In genomic region chr1:17056586-17056985, GRCh38 we compare ENCODE assay signal across 22 cellular contexts.
"Had no signal": no experiment of that assay in that cellular context is flagged by ENCODE, and none has a peak within 500 bp of the region (broad histone marks: within the 10 kb centered on the region; RNA-seq: fewer than 3 reads in every experiment).

No MANE protein-coding gene starts in this region.

- DNase-seq: dorsolateral prefrontal cortex; effector CD8-positive, alpha-beta T cell; gastrocnemius medialis; heart right ventricle; hypothalamus; kidney glomerular epithelial cell; mammary epithelial cell; mucosa of descending colon; naive thymus-derived CD8-positive, alpha-beta T cell; psoas muscle; retina; right lobe of liver; stimulated activated CD4-positive, alpha-beta T cell treated with anti-CD3 and anti-CD28 coated beads, Interleukin-2, amount 100 ng/mL, for 24 hours; stimulated activated CD4-positive, alpha-beta T cell treated with anti-CD3 and anti-CD28 coated beads, Interleukin-4, amount 100 ng/mL, for 4 hours; stimulated activated naive B cell treated with anti-CD40 and anti-IgM and Interleukin-4, amounts not matched to agents 10 μg/mL and 1 μg/mL and 100 μg/mL, for 72 hours; stimulated activated naive CD8-positive, alpha-beta T cell treated with anti-CD3 and anti-CD28 coated beads, Interleukin-15, amount 100 ng/mL, for 72 hours; transverse colon had no signal

- H3K27ac ChIP-seq: coronary artery, dorsolateral prefrontal cortex, gastrocnemius medialis, heart right ventricle, parathyroid adenoma, psoas muscle, right lobe of liver, skin epidermis, thoracic aorta, transverse colon had no signal

- H3K36me3 Mint-ChIP-seq: stimulated activated naive B cell treated with anti-CD40 and anti-IgM and Interleukin-4, amounts not matched to agents 10 μg/mL and 1 μg/mL and 100 μg/mL, for 72 hours had no signal

- H3K9ac ChIP-seq: parathyroid adenoma had no signal

- H3K4me1 ChIP-seq: parathyroid adenoma had no signal

- H3K9me3 Mint-ChIP-seq: naive thymus-derived CD8-positive, alpha-beta T cell; stimulated activated naive B cell treated with anti-CD40 and anti-IgM and Interleukin-4, amounts not matched to agents 10 μg/mL and 1 μg/mL and 100 μg/mL, for 72 hours; stimulated activated naive CD8-positive, alpha-beta T cell treated with anti-CD3 and anti-CD28 coated beads, Interleukin-15, amount 100 ng/mL, for 72 hours had no signal

- H3K9me3 ChIP-seq: gastrocnemius medialis, heart right ventricle, mucosa of descending colon, psoas muscle, right lobe of liver, thoracic aorta, transverse colon had no signal

- H3K4me3 ChIP-seq: coronary artery, dorsolateral prefrontal cortex, gastrocnemius medialis, heart right ventricle, mucosa of descending colon, psoas muscle, right lobe of liver, skin epidermis, thoracic aorta, transverse colon had no signal

- H3K27ac Mint-ChIP-seq: stimulated activated naive B cell treated with anti-CD40 and anti-IgM and Interleukin-4, amounts not matched to agents 10 μg/mL and 1 μg/mL and 100 μg/mL, for 72 hours had no signal

- H3K4me3 Mint-ChIP-seq: stimulated activated naive B cell treated with anti-CD40 and anti-IgM and Interleukin-4, amounts not matched to agents 10 μg/mL and 1 μg/mL and 100 μg/mL, for 72 hours; stimulated activated naive CD8-positive, alpha-beta T cell treated with anti-CD3 and anti-CD28 coated beads, Interleukin-15, amount 100 ng/mL, for 72 hours had no signal

- ATAC-seq: esophagus mucosa; gastrocnemius medialis; heart right ventricle; mucosa of descending colon; naive thymus-derived CD8-positive, alpha-beta T cell; psoas muscle; right lobe of liver; stimulated activated naive B cell treated with anti-CD40 and anti-IgM and Interleukin-4, amounts not matched to agents 10 μg/mL and 1 μg/mL and 100 μg/mL, for 72 hours; stimulated activated naive CD8-positive, alpha-beta T cell treated with anti-CD3 and anti-CD28 coated beads, Interleukin-15, amount 100 ng/mL, for 72 hours had no signal

- H3K36me3 ChIP-seq: thoracic aorta, transverse colon had no signal

- H3K27me3 ChIP-seq: dorsolateral prefrontal cortex, gastrocnemius medialis, right lobe of liver, transverse colon had no signal
